8 cellular contexts compared by ENCODE assay signal in the genomic region with DNA sequence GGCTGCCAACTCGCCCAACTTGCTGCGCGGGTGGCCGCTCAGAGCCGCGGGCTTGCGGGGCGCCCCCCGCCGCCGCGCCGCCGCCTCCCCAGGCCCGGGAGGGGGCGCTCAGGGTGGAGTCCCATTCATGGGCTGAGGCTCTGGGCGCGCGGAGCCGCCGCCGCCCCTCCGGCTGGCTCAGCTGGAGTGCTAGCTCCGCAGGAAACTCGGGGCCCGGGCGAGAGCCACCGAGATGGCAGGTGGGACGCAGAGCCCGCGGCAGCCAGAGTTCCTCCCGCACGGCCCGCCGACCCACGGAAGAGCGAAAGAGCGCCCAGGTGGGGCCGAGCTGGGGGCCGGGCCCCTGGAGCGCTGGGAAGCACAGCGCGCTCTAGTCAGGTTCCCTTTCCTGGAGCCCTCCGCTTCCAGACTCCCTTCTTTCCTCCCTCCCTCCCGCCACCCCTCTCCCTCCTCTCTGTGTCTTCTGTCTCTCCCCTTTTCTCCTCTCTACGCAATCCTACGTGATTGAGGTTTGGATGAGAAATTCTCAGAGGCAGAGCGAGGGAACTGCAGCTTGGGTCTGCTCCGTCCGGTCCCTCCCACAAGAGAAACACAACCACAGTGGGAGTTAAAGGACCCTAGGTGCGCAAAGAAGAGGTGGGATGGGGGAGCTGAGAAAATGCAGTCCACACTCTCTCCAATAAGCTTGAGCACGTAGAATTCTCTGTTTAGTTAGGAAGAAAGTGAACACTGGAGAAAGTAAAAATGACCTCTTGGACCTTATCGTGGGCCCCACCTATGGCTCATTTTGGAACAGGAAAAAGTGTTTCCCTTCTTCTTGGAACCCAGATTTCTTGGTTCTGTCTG.
DNase-seq lines count a peak whose midpoint lies in the region; ATAC-seq lines count a peak whose summit lies in the region.

No MANE protein-coding gene starts in this region.

- peaks cover 49% of the 10 kb centered on the region for H3K27me3 Mint-ChIP-seq in activated T-helper 17 cell treated with anti-CD3 and anti-CD28 coated beads, Interleukin-2, amount 50 U/mL, for 72 hours

- ATAC-seq in activated T-helper 17 cell treated with anti-CD3 and anti-CD28 coated beads, Interleukin-2, amount 50 U/mL, for 72 hours (replicated peaks): no peak

- DNase-seq in NCI-H2029 (lab: John Stamatoyannopoulos, UW) (peak; percentile 16), NCI-H2029 treated with DMSO at 0.1 percent for 48 hours (lab: John Stamatoyannopoulos, UW) (no peak), NCI-H345 (lab: John Stamatoyannopoulos, UW) (peak; percentile 71), globus pallidus (ENCODE audit: low spot score) (peak; percentile 7), pons (ENCODE audit: low spot score) (peak; percentile 41), middle frontal gyrus (ENCODE audit: extremely low spot score, low spot score) (no peak)
- no peak for DNase-seq in stimulated activated CD4-positive, alpha-beta T cell treated with anti-CD3 and anti-CD28 coated beads, Interleukin-1b, Interleukin-23, amount 100 ng/mL, for 48 hours

- H3K36me3 Mint-ChIP-seq in activated T-helper 17 cell treated with anti-CD3 and anti-CD28 coated beads, Interleukin-2, amount 50 U/mL, for 72 hours (ENCODE audit: low read depth): no peaks in the 10 kb centered on the region

- no peak overlapping the region for H3K27ac Mint-ChIP-seq in activated T-helper 17 cell treated with anti-CD3 and anti-CD28 coated beads, Interleukin-2, amount 50 U/mL, for 72 hours

- no peaks in the 10 kb centered on the region for H3K9me3 Mint-ChIP-seq in activated T-helper 17 cell treated with anti-CD3 and anti-CD28 coated beads, Interleukin-2, amount 50 U/mL, for 72 hours

- no peak overlapping the region for H3K4me3 Mint-ChIP-seq in activated T-helper 17 cell treated with anti-CD3 and anti-CD28 coated beads, Interleukin-2, amount 50 U/mL, for 72 hours

- H3K4me1 Mint-ChIP-seq in activated T-helper 17 cell treated with anti-CD3 and anti-CD28 coated beads, Interleukin-2, amount 50 U/mL, for 72 hours: no peaks in the 10 kb centered on the region

Comparison
In these comparisons a context has a peak if more than half of its experiments do, and no peak if none do; other contexts are left out.
1. DNase-seq: peak in NCI-H2029 (single experiment), NCI-H345 (single experiment), globus pallidus (single experiment) and pons (single experiment); none in NCI-H2029 treated with DMSO at 0.1 percent for 48 hours (single experiment), stimulated activated CD4-positive, alpha-beta T cell treated with anti-CD3 and anti-CD28 coated beads, Interleukin-1b, Interleukin-23, amount 100 ng/mL, for 48 hours (single experiment) and middle frontal gyrus (single experiment).